ENCODE assay signal across 1 cellular context in the genomic region with DNA sequence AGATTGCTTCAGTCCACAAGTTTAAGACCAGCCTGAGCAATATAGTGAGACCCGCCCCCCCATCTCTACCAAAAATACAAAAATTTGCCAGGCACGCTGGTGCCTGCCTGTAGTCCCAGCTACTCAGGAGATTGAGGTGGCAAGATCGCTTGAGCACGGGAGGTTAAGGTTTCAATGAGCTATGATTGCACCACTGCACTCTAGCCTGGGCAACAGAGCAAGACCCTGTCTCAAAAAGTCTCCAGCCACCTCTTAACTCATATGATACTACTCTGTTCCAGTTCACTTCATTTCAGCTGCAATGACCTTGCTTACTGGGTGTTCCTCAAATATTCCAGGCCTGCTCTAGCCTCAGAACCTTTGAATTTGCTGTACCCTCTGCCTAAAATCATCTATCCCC.
TF ChIP-seq lines count a peak whose summit lies in the region.

No MANE protein-coding gene starts in this region.

TF ChIP-seq in K562, 482 proteins besides CTCF, POLR2A, EP300 and RAD21:
- no peak for TF ChIP-seq ZNF436 (CRISPR knock-in tag; IDR thresholded peaks at IDR 0.05)
- no peak for TF ChIP-seq PHF20 (IDR thresholded peaks at IDR 0.05; ENCODE audit: partially characterized antibody)
- no peak for TF ChIP-seq FOXA3 (CRISPR knock-in tag; conservative IDR thresholded peaks at IDR 0.05 in 1 of 2, IDR thresholded peaks at IDR 0.05 in 1 of 2)
- TF ChIP-seq RBM25 (IDR thresholded peaks at IDR 0.05; ENCODE audit: low read depth, low read length, severe bottlenecking): peak; percentile 10
- no peak for TF ChIP-seq TGIF2 (CRISPR knock-in tag; IDR thresholded peaks at IDR 0.05)
- TF ChIP-seq BCOR (IDR thresholded peaks at IDR 0.05): no peak
- peak; percentile 51; the same call in 1 of the 2 replicates for TF ChIP-seq ZNF121 (CRISPR knock-in tag; conservative IDR thresholded peaks at IDR 0.05)
TF ChIP-seq in K562: peak in this region for 2.
